Comparison of ENCODE assay signal across 14 cellular contexts in genomic region chr12:50423342-50423741, GRCh38. TPM values are rescaled to one million over a fixed set of nuclear protein-coding genes. Genes with fewer than 3 reads are reported as not detected.
"Had no signal": no experiment of that assay in that cellular context is flagged by ENCODE, and none has a peak within 500 bp of the region (broad histone marks: within the 10 kb centered on the region; RNA-seq: fewer than 3 reads in every experiment).

No MANE protein-coding gene starts in this region.

RNA-seq across cellular contexts. Expression of gene FAM186A, which starts 26.9 kb away (rescaled TPM):
- total RNA-seq: activated B cell treated with CpG ODN at 0.5 μM for 24 hours; activated CD4-positive, alpha-beta memory T cell treated with anti-CD3 and anti-CD28 coated beads for 36 hours; activated CD4-positive, alpha-beta memory T cell treated with anti-CD3 and anti-CD28 coated beads, Interleukin-2, amount 10 ng/mL, durations not matched to agents 7 days and 5 days; activated CD4-positive, alpha-beta T cell treated with anti-CD3 and anti-CD28 coated beads for 36 hours; activated CD4-positive, alpha-beta T cell treated with anti-CD3 and anti-CD28 coated beads, Interleukin-2, amount 10 ng/mL, durations not matched to agents 24 days and 14 days; activated CD4-positive, alpha-beta T cell treated with anti-CD3 and anti-CD28 coated beads, Interleukin-2, amount 10 ng/mL, durations not matched to agents 7 days and 5 days; activated CD8-positive, alpha-beta memory T cell treated with anti-CD3 and anti-CD28 coated beads for 36 hours; activated CD8-positive, alpha-beta memory T cell treated with anti-CD3 and anti-CD28 coated beads, Interleukin-2, amount 10 ng/mL, durations not matched to agents 7 days and 5 days; activated CD8-positive, alpha-beta T cell treated with anti-CD3 and anti-CD28 coated beads for 36 hours; activated CD8-positive, alpha-beta T cell treated with anti-CD3 and anti-CD28 coated beads, Interleukin-2, amount 10 ng/mL, durations not matched to agents 7 days and 5 days; T-cell; T-helper 1 cell treated with Interleukin-12 subunit alpha and Interleukin-12 subunit beta and Interleukin-4 antibody, amounts not matched to agents 30 ng/mL and 1 ng/mL, for 36 hours; T-helper 17 cell; T-helper 2 cell treated with Interferon-gamma antibody and Interleukin-4, amounts not matched to agents 100 ng/mL and 5 ng/mL, for 36 hours had no signal
